In genomic region chr15:57112178-57112577, GRCh38 we compare ENCODE assay signal across 24 cellular contexts.
DNase-seq lines count a peak whose midpoint lies in the region; ATAC-seq, FAIRE-seq and TF ChIP-seq lines count a peak whose summit lies in the region.
"Had no signal": no experiment of that assay in that cellular context is flagged by ENCODE, and none has a peak within 500 bp of the region (broad histone marks: within the 10 kb centered on the region; RNA-seq: fewer than 3 reads in every experiment).

No MANE protein-coding gene starts in this region.

- no peak overlapping the region for H3K18ac ChIP-seq in IMR-90 (ENCODE audit: low read depth, low read length)

- BruUV-seq in IMR-90 (replicated peaks; lab: Mats Ljungman, UMichigan): no TSS peak
- no TSS peak for BruUV-seq in K562 (replicated peaks; lab: Mats Ljungman, UMichigan)

- no peak overlapping the region for H2BK15ac ChIP-seq in IMR-90 (ENCODE audit: low read depth, low read length)

- H3K79me2 ChIP-seq in K562 (ENCODE audit: control insufficient read depth, insufficient read depth, low read length): peaks cover 2% of the 10 kb centered on the region; the same call in 1 of the 3 replicates

- no peak overlapping the region for H2BK5ac ChIP-seq in IMR-90 (ENCODE audit: low read depth, low read length, poor library complexity, severe bottlenecking)

- H3K9me3 ChIP-seq in IMR-90 (ENCODE audit: control insufficient read depth, insufficient read depth, low read length): no peaks in the 10 kb centered on the region
- H3K9me3 ChIP-seq in K562 (replicated peaks; ENCODE audit: control insufficient read depth, insufficient read depth, low read depth, low read length): no peaks in the 10 kb centered on the region
- no peaks in the 10 kb centered on the region for H3K9me3 ChIP-seq in colonic mucosa
- H3K9me3 ChIP-seq: testis had no signal

- no peak for FAIRE-seq in K562 (lab: Jason Lieb, UNC)
- FAIRE-seq: endometrium had no signal

- no peak overlapping the region; a peak in 1 of 4 replicates for H4K8ac ChIP-seq in IMR-90 (ENCODE audit: low read depth in 2 of 2, low read length in 2 of 2)

- peaks cover 47 to 65% of the 10 kb centered on the region in 2 experiments for H3K79me1 ChIP-seq in IMR-90 (ENCODE audit: low read depth in 1 of 2, low read length in 2 of 2)

- H4K5ac ChIP-seq in IMR-90 (ENCODE audit: low read depth, low read length): no peak overlapping the region

- H2BK20ac ChIP-seq in IMR-90 (ENCODE audit: low read depth, low read length): no peak overlapping the region

- H3K27ac ChIP-seq in IMR-90 (ENCODE audit: insufficient read depth, low read length): no peak overlapping the region
- no peak overlapping the region for H3K27ac ChIP-seq in K562 (ENCODE audit: extremely low read depth, low read depth, low read length)
- no peak overlapping the region for H3K27ac ChIP-seq in colonic mucosa
- no peak overlapping the region for H3K27ac ChIP-seq in brain microvascular endothelial cell
- H3K27ac ChIP-seq: C4-2B, hepatocyte, KMS-11, testis had no signal

- H2AK5ac ChIP-seq in IMR-90 (ENCODE audit: low read depth, low read length): no peak overlapping the region

- 0 out of 2 replicates have a peak overlapping the region, but pooled peaks have one; percentile 4 for H3K23ac ChIP-seq in IMR-90 (ENCODE audit: low read depth, low read length)

- POLR2A ChIA-PET in IMR-90 (lab: Charles Lee; ENCODE audit: unreplicated experiment) (no interaction called here), K562 (lab: Yijun Ruan, JAX) (interaction anchor here (1.0 kb wide), 1 partner anchor 12 kb away, joined by 3 read pairs; no protein-coding TSS in a partner anchor)

- H2AFZ ChIP-seq in IMR-90 (replicated peaks; ENCODE audit: low read length, poor library complexity) (peak overlapping the region; percentile 13), K562 (ENCODE audit: low read depth, low read length) (no peak overlapping the region)
- H2AFZ ChIP-seq: hepatocyte had no signal

- no peak overlapping the region for H3K56ac ChIP-seq in IMR-90 (ENCODE audit: extremely low read depth, insufficient read depth, low read length)

- no peak overlapping the region for H3K4ac ChIP-seq in IMR-90 (ENCODE audit: low read depth, low read length)

- CTCF ChIA-PET in IMR-90 (lab: Yijun Ruan, JAX): no interaction called here
- CTCF ChIA-PET in K562 (lab: Yijun Ruan, JAX; ENCODE audit: low intra/inter-chr PET ratio): no interaction called here

- peaks cover 10% of the 10 kb centered on the region for H3K9me1 ChIP-seq in IMR-90 (ENCODE audit: insufficient read depth, low read length)
- H3K9me1 ChIP-seq in K562 (ENCODE audit: control insufficient read depth, insufficient read depth, low read length): no peaks in the 10 kb centered on the region

- peaks cover 9% of the 10 kb centered on the region for H4K20me1 ChIP-seq in IMR-90 (ENCODE audit: insufficient read depth, low read length)
- no peaks in the 10 kb centered on the region for H4K20me1 ChIP-seq in K562 (replicated peaks; ENCODE audit: control insufficient read depth, insufficient read depth, low read length)

- 0 out of 2 replicates have a peak overlapping the region, but pooled peaks have one; percentile 23 for H3K14ac ChIP-seq in IMR-90 (replicated peaks; ENCODE audit: low read depth, low read length)

- H3K27me3 ChIP-seq in IMR-90 (ENCODE audit: control insufficient read depth, insufficient read depth, low read length): no peaks in the 10 kb centered on the region
- H3K27me3 ChIP-seq in K562 (ENCODE audit: control insufficient read depth in 2 of 2, insufficient read depth in 2 of 2, low read length in 2 of 2): no peaks in the 10 kb centered on the region
- no peaks in the 10 kb centered on the region for H3K27me3 ChIP-seq in colonic mucosa
- H3K27me3 ChIP-seq in brain microvascular endothelial cell (replicated peaks): no peaks in the 10 kb centered on the region
- H3K27me3 ChIP-seq: hepatocyte, testis had no signal

- H4K91ac ChIP-seq in IMR-90 (ENCODE audit: insufficient read depth, low read depth, low read length): no peak overlapping the region

- in situ Hi-C loops in IMR-90 (cut with MboI; ENCODE audit: low sequenced_read_pairs) (no loop called here), K562 (cut with MboI) (no loop called here), brain microvascular endothelial cell (cut with HindIII; ENCODE audit: low pct_ligation_motif_present, low sequenced_read_pairs) (no loop called here)

- intact Hi-C loops in IMR-90 (cut with micrococcal nuclease): no loop called here
- intact Hi-C loops in K562 (cut with micrococcal nuclease): no loop called here
- intact Hi-C loops in colonic mucosa (cut with DNase I): no loop called here

- H3K4me1 ChIP-seq in IMR-90 (ENCODE audit: control insufficient read depth, insufficient read depth, low read length) (peaks cover 2% of the 10 kb centered on the region; the same call in 1 of the 2 replicates), K562 (replicated peaks in 1 of 2; ENCODE audit: control insufficient read depth in 2 of 2, insufficient read depth in 2 of 2, low read length in 2 of 2) (no peaks in the 10 kb centered on the region; a peak in 1 of 5 replicates), colonic mucosa (peaks cover 5% of the 10 kb centered on the region)
- H3K4me1 ChIP-seq: testis had no signal

- H3K9ac ChIP-seq in IMR-90 (ENCODE audit: low read depth, low read length): no peak overlapping the region
- H3K9ac ChIP-seq in K562 (ENCODE audit: insufficient read depth in 1 of 2, low read depth in 2 of 2, low read length in 2 of 2): no peak overlapping the region
- H3K9ac ChIP-seq in colonic mucosa (ENCODE audit: low read depth in 2 of 2, low read length in 2 of 2): no peak overlapping the region
- H3K9ac ChIP-seq: KMS-11 had no signal

- no peaks in the 10 kb centered on the region for H3K36me3 ChIP-seq in IMR-90 (ENCODE audit: control insufficient read depth, insufficient read depth, low read length)
- 0 out of 3 replicates have a peak, but pooled peaks cover 3% of the 10 kb centered on the region for H3K36me3 ChIP-seq in K562 (ENCODE audit: control insufficient read depth, insufficient read depth, low read length)
- H3K36me3 ChIP-seq in colonic mucosa: no peaks in the 10 kb centered on the region
- H3K36me3 ChIP-seq in brain microvascular endothelial cell (replicated peaks): no peaks in the 10 kb centered on the region

- H3K4me2 ChIP-seq in IMR-90 (ENCODE audit: low read depth, low read length) (no peak overlapping the region), K562 (ENCODE audit: insufficient read depth, low read length) (no peak overlapping the region)
- H3K4me2 ChIP-seq: hepatocyte, KMS-11 had no signal

- no peak for TF ChIP-seq POLR2A in IMR-90 (IDR thresholded peaks at IDR 0.05; ENCODE audit: low read depth, low read length)
- no peak for TF ChIP-seq POLR2A in K562 (conservative IDR thresholded peaks at IDR 0.05)

- no peak for TF ChIP-seq EP300 in K562 (IDR thresholded peaks at IDR 0.05; ENCODE audit: low read length)

- DNase-seq in D341Med (ENCODE audit: low spot score): peak; percentile 14
- DNase-seq in IMR-90: peak; percentile 43
- DNase-seq in K562 (ENCODE audit: extremely low read depth in 1 of 4, low spot score in 3 of 4): no peak
- DNase-seq in myocyte (ENCODE audit: low read depth): peak; percentile 88
- DNase-seq in NCI-H774 (lab: John Stamatoyannopoulos, UW): no peak
- DNase-seq in colonic mucosa: no peak
- no peak for DNase-seq in brain microvascular endothelial cell
- DNase-seq: ACHN; activated CD4-positive, alpha-beta T cell treated with anti-CD3 and anti-CD28 coated beads for 36 hours; activated naive CD4-positive, alpha-beta T cell treated with anti-CD3 and anti-CD28 coated beads, Interleukin-2, amount 50 U/mL, for 16 hours; activated T-cell treated with anti-CD3 and anti-CD28 coated beads, Interleukin-2, amount 50 U/mL, for 72 hours; GDM1; natural killer cell; NCI-H1048; NCI-H2029; NCI-H510A treated with DMSO at 0.1 percent for 48 hours; stimulated activated CD4-positive, alpha-beta T cell treated with anti-CD3 and anti-CD28 coated beads, Interleukin-1b, Interleukin-23, amount 100 ng/mL, for 48 hours; stimulated activated naive B cell treated with anti-CD40 and anti-IgM and Interleukin-4, amounts not matched to agents 10 μg/mL and 1 μg/mL and 100 μg/mL, for 72 hours; testis had no signal

- TF ChIP-seq RAD21 in IMR-90 (IDR thresholded peaks at IDR 0.05; ENCODE audit: low read length) (no peak), K562 (CRISPR knock-in tag; conservative IDR thresholded peaks at IDR 0.05 in 1 of 2, IDR thresholded peaks at IDR 0.05 in 1 of 2) (no peak)

- H2AK9ac ChIP-seq in IMR-90 (replicated peaks; ENCODE audit: low read depth, low read length, poor library complexity): no peak overlapping the region

- no CpG with 5 or more reads among the region's 2 CpGs for WGBS in IMR-90 (ENCODE audit: extremely low coverage in 2 of 2, insufficient read length in 1 of 2), 2 experiments
- 57% methylated on average over 2 of the region's 2 CpGs for WGBS in K562 (ENCODE audit: insufficient coverage, low coverage, missing lambda C conversion rate)

- H3K4me3 ChIP-seq in IMR-90 (ENCODE audit: insufficient read depth, low read depth, low read length) (no peak overlapping the region), K562 (no peak overlapping the region), colonic mucosa (no peak overlapping the region), brain microvascular endothelial cell (ENCODE audit: low read depth, low read length) (no peak overlapping the region)
- H3K4me3 ChIP-seq: hepatocyte, testis had no signal

- no peak for TF ChIP-seq CTCF in IMR-90 (conservative IDR thresholded peaks at IDR 0.05; ENCODE audit: low read depth, low read length)
- TF ChIP-seq CTCF in K562 (IDR thresholded peaks at IDR 0.05 in 2 of 3, conservative IDR thresholded peaks at IDR 0.05 in 1 of 3; ENCODE audit: insufficient read depth in 2 of 3, low read depth in 1 of 3, low read length in 3 of 3): no peak
- TF ChIP-seq CTCF in colonic mucosa (IDR thresholded peaks at IDR 0.05): no peak
- TF ChIP-seq CTCF in brain microvascular endothelial cell (IDR thresholded peaks at IDR 0.05; ENCODE audit: low read depth, low read length, missing control alignments): no peak

- ATAC-seq in IMR-90 (ENCODE audit: low read depth) (peak; percentile 57), K562 (peak; percentile 32; the same call in 2 of the 3 replicates), HG02852 (IDR thresholded peaks at IDR 0.05; ENCODE audit: unreplicated experiment) (no peak)
- ATAC-seq: activated CD4-positive, alpha-beta T cell treated with anti-CD3 and anti-CD28 coated beads for 36 hours; activated T-cell treated with anti-CD3 and anti-CD28 coated beads, Interleukin-2, amount 50 U/mL, for 72 hours; natural killer cell; stimulated activated naive B cell treated with anti-CD40 and anti-IgM and Interleukin-4, amounts not matched to agents 10 μg/mL and 1 μg/mL and 100 μg/mL, for 72 hours had no signal

- H2BK120ac ChIP-seq in IMR-90 (ENCODE audit: low read depth, low read length): no peak overlapping the region

- dilution Hi-C loops in IMR-90 (cut with HindIII; ENCODE audit: low sequenced_read_pairs, unreplicated experiment): no loop called here

TF ChIP-seq in IMR-90, 13 proteins besides CTCF, POLR2A, EP300 and RAD21 (continues in another document):
- TF ChIP-seq CEBPB (IDR thresholded peaks at IDR 0.05; ENCODE audit: low read depth, low read length) (no peak), CHD1 (IDR thresholded peaks at IDR 0.05; ENCODE audit: low read depth, low read length) (no peak)

TF ChIP-seq in K562, 482 proteins besides CTCF, POLR2A, EP300 and RAD21 (continues in another document):
- TF ChIP-seq TOE1 (IDR thresholded peaks at IDR 0.05; ENCODE audit: borderline replicate concordance) (no peak), TOE1 (CRISPR knock-in tag; IDR thresholded peaks at IDR 0.05; ENCODE audit: borderline replicate concordance, low read depth) (no peak)

Comparison
In these comparisons a context has a peak if more than half of its experiments do, and no peak if none do; other contexts are left out.
1. DNase-seq: peak in D341Med (single experiment), IMR-90 (single experiment) and myocyte (single experiment); none in K562 (0 of 4), NCI-H774 (single experiment), colonic mucosa (single experiment) and brain microvascular endothelial cell (single experiment).